Comparison of ENCODE assay signal across 21 cellular contexts in genomic region chr15:58246041-58246440, GRCh38.
DNase-seq lines count a peak whose midpoint lies in the region; ATAC-seq and TF ChIP-seq lines count a peak whose summit lies in the region.
"Had no signal": no experiment of that assay in that cellular context is flagged by ENCODE, and none has a peak within 500 bp of the region (broad histone marks: within the 10 kb centered on the region; RNA-seq: fewer than 3 reads in every experiment).

No MANE protein-coding gene starts in this region.

- CTCF ChIA-PET in CD4-positive, alpha-beta T cell (lab: Charles Lee): no interaction called here

- peaks cover 15% of the 10 kb centered on the region for H3K4me1 Mint-ChIP-seq in endodermal cell
- H3K4me1 Mint-ChIP-seq in CD4-positive, alpha-beta T cell (ENCODE audit: low read depth): peaks cover 17% of the 10 kb centered on the region

- no peak overlapping the region for H3K4me3 Mint-ChIP-seq in endodermal cell
- H3K4me3 Mint-ChIP-seq in CD4-positive, alpha-beta T cell: no peak overlapping the region
- H3K4me3 Mint-ChIP-seq: CD8-positive, alpha-beta memory T cell had no signal

- TF ChIP-seq CTCF in endodermal cell (conservative IDR thresholded peaks at IDR 0.05) (peak; percentile 21), right atrium auricular region (IDR thresholded peaks at IDR 0.05) (no peak)
- no peak for TF ChIP-seq CTCF in CD4-positive, alpha-beta T cell (IDR thresholded peaks at IDR 0.05)

- H3K9ac ChIP-seq in endodermal cell (ENCODE audit: extremely low read depth, low read length, poor library complexity, severe bottlenecking): no peak overlapping the region
- H3K9ac ChIP-seq: GM23248 had no signal

- POLR2A ChIA-PET in CD4-positive, alpha-beta T cell (lab: Charles Lee): no interaction called here

- no peak overlapping the region for H3K4me3 ChIP-seq in endodermal cell (ENCODE audit: low read length)
- no peak overlapping the region for H3K4me3 ChIP-seq in right atrium auricular region
- H3K4me3 ChIP-seq: A549, GM23248, K562 had no signal

- H3K36me3 ChIP-seq in endodermal cell (ENCODE audit: control insufficient read depth, insufficient read depth, low read length) (no peaks in the 10 kb centered on the region), right atrium auricular region (no peaks in the 10 kb centered on the region)

- H3K27me3 Mint-ChIP-seq in endodermal cell (ENCODE audit: insufficient read depth): peaks cover 17% of the 10 kb centered on the region
- H3K27me3 Mint-ChIP-seq in CD4-positive, alpha-beta T cell: no peaks in the 10 kb centered on the region

- H3K27ac ChIP-seq in endodermal cell (ENCODE audit: low read depth, low read length) (no peak overlapping the region), right atrium auricular region (peak overlapping the region; percentile 75 to 96)
- H3K27ac ChIP-seq in CD4-positive, alpha-beta T cell (ENCODE audit: low read depth, low read length): no peak overlapping the region
- H3K27ac ChIP-seq: 22Rv1, A549, GM23248, HL-60 had no signal

- H3K9me3 ChIP-seq in endodermal cell (ENCODE audit: control insufficient read depth, low read length) (no peaks in the 10 kb centered on the region), right atrium auricular region (no peaks in the 10 kb centered on the region)
- H3K9me3 ChIP-seq in CD4-positive, alpha-beta T cell (ENCODE audit: control insufficient read depth, low read length): no peaks in the 10 kb centered on the region

- intact Hi-C loops in Right ventricle myocardium superior (cut with DNase I) (no loop called here), Right ventricle myocardium inferior (cut with DNase I) (no loop called here)
- intact Hi-C loops in CD4-positive, alpha-beta T cell (cut with DNase I, micrococcal nuclease): no loop called here

- 90 to 100% methylated on average over 1 to 3 of the region's 3 CpGs for WGBS in endodermal cell (ENCODE audit: insufficient coverage in 1 of 2, insufficient read length in 1 of 2), 2 experiments

- H3K4me1 ChIP-seq in endodermal cell (ENCODE audit: control insufficient read depth, insufficient read depth, low read length) (peaks cover 5% of the 10 kb centered on the region), right atrium auricular region (peaks cover 0 to 45% of the 10 kb centered on the region in 2 donors)
- H3K4me1 ChIP-seq: A549 had no signal

- ATAC-seq in Right ventricle myocardium superior (ENCODE audit: poor library complexity) (peak; percentile 29), Right ventricle myocardium inferior (no peak)
- no peak for ATAC-seq in CD4-positive, alpha-beta T cell (ENCODE audit: poor library complexity)
- ATAC-seq: A549, K562 had no signal

- DNase-seq in Right ventricle myocardium superior (peak; percentile 65), Right ventricle myocardium inferior (ENCODE audit: missing footprints) (no peak), endodermal cell (no peak), right atrium auricular region (ENCODE audit: low spot score) (no peak), NCI-H1105 (lab: John Stamatoyannopoulos, UW) (no peak), H4 (ENCODE audit: low spot score) (no peak)
- no peak for DNase-seq in CD4-positive, alpha-beta T cell
- DNase-seq: AML-193; CD8-positive, alpha-beta memory T cell; COR-L47; DMS 273 treated with DMSO at 0.1 percent for 48 hours; DMS53; DND-41; EL; GM23248; HCEC 1CT; IMR-90 had no signal

- H3K9me3 Mint-ChIP-seq in endodermal cell: no peaks in the 10 kb centered on the region
- no peaks in the 10 kb centered on the region for H3K9me3 Mint-ChIP-seq in CD4-positive, alpha-beta T cell
- H3K9me3 Mint-ChIP-seq: CD8-positive, alpha-beta memory T cell had no signal

- no peaks in the 10 kb centered on the region for H3K36me3 Mint-ChIP-seq in endodermal cell (ENCODE audit: low read depth)
- no peaks in the 10 kb centered on the region for H3K36me3 Mint-ChIP-seq in CD4-positive, alpha-beta T cell (ENCODE audit: low read depth)
- H3K36me3 Mint-ChIP-seq: CD8-positive, alpha-beta memory T cell had no signal

- H3K27me3 ChIP-seq in endodermal cell (ENCODE audit: control insufficient read depth, insufficient read depth, low read length, poor library complexity, severe bottlenecking) (peaks cover 7% of the 10 kb centered on the region), right atrium auricular region (no peaks in the 10 kb centered on the region)
- no peaks in the 10 kb centered on the region for H3K27me3 ChIP-seq in CD4-positive, alpha-beta T cell (ENCODE audit: control insufficient read depth, insufficient read depth, low read length)

- no peak overlapping the region for H3K27ac Mint-ChIP-seq in endodermal cell
- no peak overlapping the region for H3K27ac Mint-ChIP-seq in CD4-positive, alpha-beta T cell

Comparison
In these comparisons a context has a peak if more than half of its experiments do, and no peak if none do; other contexts are left out.
1. H3K27ac ChIP-seq: peak in right atrium auricular region (2 of 2); none in endodermal cell (single experiment) and CD4-positive, alpha-beta T cell (single experiment).